22 cellular contexts compared by ENCODE assay signal in the genomic region with DNA sequence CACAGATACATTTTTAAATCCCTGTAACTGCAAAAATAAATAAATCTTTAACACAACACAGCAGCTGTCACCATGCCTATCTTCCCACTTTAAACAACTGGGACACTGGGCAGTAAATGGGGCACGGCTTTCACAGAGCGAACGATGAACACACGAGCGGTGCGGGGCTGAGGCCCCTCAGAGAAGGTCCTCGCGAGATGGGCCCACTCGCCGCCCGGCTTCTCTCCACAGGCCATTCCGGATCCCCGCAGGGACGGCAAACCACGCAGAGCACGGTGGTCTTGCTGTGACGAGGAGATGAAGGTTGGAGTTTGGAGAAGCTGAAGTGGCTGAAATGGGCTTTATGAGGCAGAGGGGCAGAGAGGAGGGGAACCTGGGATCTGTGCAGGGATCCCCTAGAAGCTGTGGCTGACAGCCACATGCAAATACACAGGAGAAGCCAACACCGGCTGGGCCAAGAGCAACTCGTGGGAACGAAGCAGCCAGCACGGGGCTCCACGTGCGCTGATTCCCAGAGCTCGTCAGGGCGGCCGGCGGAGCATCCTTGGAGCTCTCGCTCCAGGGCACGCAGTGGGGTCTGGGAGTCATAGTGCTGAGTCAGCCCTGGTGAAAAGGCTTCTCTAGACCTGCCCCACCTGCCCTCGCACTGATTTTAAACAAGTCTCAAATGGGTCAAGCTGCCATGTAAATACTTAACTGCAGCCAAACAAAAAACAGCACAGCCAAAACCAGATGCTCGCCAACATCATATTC. TPM values are rescaled to one million over a fixed set of nuclear protein-coding genes. Genes with fewer than 3 reads are reported as not detected.
DNase-seq lines count a peak whose midpoint lies in the region; ATAC-seq and TF ChIP-seq lines count a peak whose summit lies in the region.
"Had no signal": no experiment of that assay in that cellular context is flagged by ENCODE, and none has a peak within 500 bp of the region (broad histone marks: within the 10 kb centered on the region; RNA-seq: fewer than 3 reads in every experiment).

No MANE protein-coding gene starts in this region.

- POLR2A ChIA-PET in RWPE1 (lab: Yijun Ruan, JAX; ENCODE audit: low non-redundant PET) = no interaction called here

- no peak for TF ChIP-seq CTCF in RWPE1 (conservative IDR thresholded peaks at IDR 0.05; ENCODE audit: low read depth)
- TF ChIP-seq CTCF in neutrophil (IDR thresholded peaks at IDR 0.05) = no peak

- H3K9me3 ChIP-seq in neutrophil = no peaks in the 10 kb centered on the region
- H3K9me3 ChIP-seq: Caco-2 had no signal

- H3K27ac ChIP-seq in RWPE1 (peak overlapping the region; percentile 9; the same call in 1 of the 2 replicates), neutrophil (peak overlapping the region; percentile 36)
- H3K27ac ChIP-seq: C4-2B, GM23248 had no signal

- no peak overlapping the region for H3K4me3 ChIP-seq in H7 (ENCODE audit: insufficient read depth, low read depth, low read length)
- H3K4me3 ChIP-seq in neutrophil (ENCODE audit: low read depth in 1 of 2, low read length in 1 of 2) = no peak overlapping the region
- H3K4me3 ChIP-seq: GM23248 had no signal

- CTCF ChIA-PET in RWPE1 (lab: Yijun Ruan, JAX) = no interaction called here

- H3K36me3 ChIP-seq in H7 (replicated peaks; ENCODE audit: control insufficient read depth, insufficient read depth, low read length) = no peaks in the 10 kb centered on the region
- H3K36me3 ChIP-seq in neutrophil = peaks cover 34% of the 10 kb centered on the region

- no peak for TF ChIP-seq POLR2A in erythroblast (IDR thresholded peaks at IDR 0.05; ENCODE audit: low read length)

- peaks cover 0 to 5% of the 10 kb centered on the region in 2 experiments for H3K4me1 ChIP-seq in neutrophil (ENCODE audit: control insufficient read depth in 1 of 2, insufficient read depth in 1 of 2, low read depth in 1 of 2, low read length in 1 of 2)

- peaks cover 24% of the 10 kb centered on the region for H3K27me3 ChIP-seq in H7 (ENCODE audit: control insufficient read depth, insufficient read depth, low read length)
- H3K27me3 ChIP-seq in neutrophil = no peaks in the 10 kb centered on the region

- DNase-seq in H7 = peak; percentile 66
- DNase-seq in RWPE1 (ENCODE audit: low spot score) = no peak
- DNase-seq in erythroblast (lab: John Stamatoyannopoulos, UW) = no peak
- DNase-seq in activated CD4-positive, alpha-beta T cell treated with anti-CD3 and anti-CD28 coated beads for 1 hour = no peak
- DNase-seq in HPDE6-E6E7 (ENCODE audit: extremely low spot score) = no peak
- DNase-seq: Caco-2; CD8-positive, alpha-beta T cell; DND-41; GM23248; H9; Karpas-422; NCI-H1092 treated with DMSO at 0.1 percent for 48 hours; NCI-H1436; NCI-H2029; NCI-H510A; NCI-H69; RPMI8226; SHP77 had no signal

- peak; percentile 31 for ATAC-seq in esophagus mucosa
- no peak for ATAC-seq in GM21423 (IDR thresholded peaks at IDR 0.05; ENCODE audit: unreplicated experiment)
- ATAC-seq: CD8-positive, alpha-beta T cell had no signal

RNA-seq across cellular contexts. Expression of a gene that starts 31.7 kb away (rescaled TPM):
- total RNA-seq in H7 (2014; rRNA removed; shearing (Covaris generic)) = 3.7 and 6.0 TPM in 2 replicates
- total RNA-seq in esophagus mucosa = 23.2 TPM

RNA-seq across cellular contexts. Expression of a gene that starts 47.9 kb away (rescaled TPM):
- total RNA-seq in H7 (2014; rRNA removed; shearing (Covaris generic)) = 31.2 and 52.0 TPM in 2 replicates
- total RNA-seq in esophagus mucosa = 50.0 TPM
